In the genomic region with DNA sequence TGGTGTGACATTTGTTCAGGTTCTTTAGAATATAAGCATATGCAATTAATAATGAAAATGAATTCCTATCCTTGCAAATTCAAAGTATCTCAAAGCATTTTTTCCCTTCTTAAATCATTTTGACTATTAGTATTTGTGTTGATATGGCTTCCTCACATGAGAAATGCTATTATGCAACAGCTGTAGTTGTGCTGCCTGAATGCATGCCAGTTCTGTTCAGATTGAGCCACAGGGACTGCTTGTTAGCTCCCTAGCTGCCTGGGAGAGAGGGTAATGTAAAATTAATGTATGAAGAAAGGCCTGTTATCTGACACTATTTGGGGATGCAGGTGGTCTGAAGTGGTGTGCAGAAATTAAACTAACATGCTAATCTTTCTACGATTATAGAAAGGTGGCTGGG, we compare ENCODE assay signal across 13 cellular contexts. TPM values are rescaled to one million over a fixed set of nuclear protein-coding genes. Genes with fewer than 3 reads are reported as not detected.
DNase-seq lines count a peak whose midpoint lies in the region; ATAC-seq and TF ChIP-seq lines count a peak whose summit lies in the region.
"Had no signal": no experiment of that assay in that cellular context is flagged by ENCODE, and none has a peak within 500 bp of the region (broad histone marks: within the 10 kb centered on the region; RNA-seq: fewer than 3 reads in every experiment).

No MANE protein-coding gene starts in this region.

- no peak overlapping the region for H2AK5ac ChIP-seq in IMR-90 (ENCODE audit: low read depth, low read length)

- H3K36me3 ChIP-seq in IMR-90 (ENCODE audit: control insufficient read depth, insufficient read depth, low read length): no peaks in the 10 kb centered on the region
- H3K36me3 ChIP-seq: Peyer's patch had no signal

- H4K20me1 ChIP-seq in IMR-90 (ENCODE audit: insufficient read depth, low read length): no peaks in the 10 kb centered on the region

- dilution Hi-C loops in IMR-90 (cut with HindIII; ENCODE audit: low sequenced_read_pairs, unreplicated experiment): no loop called here

- no peak overlapping the region for H2BK120ac ChIP-seq in IMR-90 (ENCODE audit: low read depth, low read length)

- in situ Hi-C loops in IMR-90 (cut with MboI; ENCODE audit: low sequenced_read_pairs): no loop called here

- no peak overlapping the region for H3K14ac ChIP-seq in IMR-90 (replicated peaks; ENCODE audit: low read depth, low read length)

- H3K9ac ChIP-seq in IMR-90 (ENCODE audit: low read depth, low read length): no peak overlapping the region

- no peak for TF ChIP-seq POLR2A in IMR-90 (IDR thresholded peaks at IDR 0.05; ENCODE audit: low read depth, low read length)

- no peak overlapping the region for H2BK15ac ChIP-seq in IMR-90 (ENCODE audit: low read depth, low read length)

- intact Hi-C loops in IMR-90 (cut with micrococcal nuclease): no loop called here

- H4K8ac ChIP-seq in IMR-90 (ENCODE audit: low read depth in 2 of 2, low read length in 2 of 2): no peak overlapping the region

- peaks cover 13% of the 10 kb centered on the region for H3K4me1 ChIP-seq in IMR-90 (ENCODE audit: control insufficient read depth, insufficient read depth, low read length)

- TF ChIP-seq CTCF in AG04450 (IDR thresholded peaks at IDR 0.05; ENCODE audit: low read depth, low read length) (no peak), IMR-90 (conservative IDR thresholded peaks at IDR 0.05; ENCODE audit: low read depth, low read length) (no peak), GM10248 (IDR thresholded peaks at IDR 0.05; ENCODE audit: control extremely low read depth, extremely low read depth, low read depth, missing control alignments) (no peak)

- BruUV-seq in IMR-90 (replicated peaks; lab: Mats Ljungman, UMichigan): no TSS peak

- H3K9me1 ChIP-seq in IMR-90 (ENCODE audit: insufficient read depth, low read length): no peaks in the 10 kb centered on the region

- H3K56ac ChIP-seq in IMR-90 (ENCODE audit: extremely low read depth, insufficient read depth, low read length): no peak overlapping the region

- H4K5ac ChIP-seq in IMR-90 (ENCODE audit: low read depth, low read length): no peak overlapping the region

- ATAC-seq in IMR-90 (ENCODE audit: low read depth) (peak; percentile 13; the same call in 1 of the 2 replicates), GM18870 (IDR thresholded peaks at IDR 0.05; ENCODE audit: unreplicated experiment) (no peak), HG02571 (IDR thresholded peaks at IDR 0.05; ENCODE audit: unreplicated experiment) (no peak), GM18858 (IDR thresholded peaks at IDR 0.05; ENCODE audit: unreplicated experiment) (no peak)
- ATAC-seq: activated CD4-positive, CD25-positive, alpha-beta regulatory T cell treated with anti-CD3 and anti-CD28 coated beads, Interleukin-2, amount 50 U/mL, for 24 hours; K562; natural killer cell treated with Interleukin-12 subunit alpha and Interleukin-12 subunit beta and Interleukin-15 and Interleukin-18, amount 100 ng/mL, for 72 hours had no signal

- H2BK5ac ChIP-seq in IMR-90 (ENCODE audit: low read depth, low read length, poor library complexity, severe bottlenecking): no peak overlapping the region

- H2BK20ac ChIP-seq in IMR-90 (ENCODE audit: low read depth, low read length): no peak overlapping the region

- no peak overlapping the region for H2AK9ac ChIP-seq in IMR-90 (replicated peaks; ENCODE audit: low read depth, low read length, poor library complexity)

- no peak overlapping the region for H3K23ac ChIP-seq in IMR-90 (ENCODE audit: low read depth, low read length)

- no peak overlapping the region for H3K4ac ChIP-seq in IMR-90 (ENCODE audit: low read depth, low read length)

- H2AFZ ChIP-seq in IMR-90 (replicated peaks; ENCODE audit: low read length, poor library complexity): no peak overlapping the region

- H3K4me2 ChIP-seq in IMR-90 (ENCODE audit: low read depth, low read length): no peak overlapping the region

- POLR2A ChIA-PET in AG04450 (lab: Yijun Ruan, JAX) (no interaction called here), IMR-90 (lab: Charles Lee; ENCODE audit: unreplicated experiment) (no interaction called here), GM10248 (lab: Yijun Ruan, JAX) (no interaction called here)

- H3K79me1 ChIP-seq in IMR-90 (ENCODE audit: low read depth in 1 of 2, low read length in 2 of 2): no peaks in the 10 kb centered on the region

- TF ChIP-seq RAD21 in IMR-90 (IDR thresholded peaks at IDR 0.05; ENCODE audit: low read length): no peak

- H3K27ac ChIP-seq in AG04450 (ENCODE audit: low read depth, low read length): no peak overlapping the region
- H3K27ac ChIP-seq in IMR-90 (ENCODE audit: insufficient read depth, low read length): no peak overlapping the region

- WGBS in IMR-90 (ENCODE audit: extremely low coverage in 2 of 2, insufficient read length in 1 of 2), 2 experiments: no CpG with 5 or more reads among the region's 1 CpG

- no peak overlapping the region for H4K91ac ChIP-seq in IMR-90 (ENCODE audit: insufficient read depth, low read depth, low read length)

- no peak overlapping the region for H3K18ac ChIP-seq in IMR-90 (ENCODE audit: low read depth, low read length)

- H3K9me3 ChIP-seq in AG04450 (ENCODE audit: control insufficient read depth, insufficient read depth, low read length) (no peaks in the 10 kb centered on the region), IMR-90 (ENCODE audit: control insufficient read depth, insufficient read depth, low read length) (no peaks in the 10 kb centered on the region)
- H3K9me3 ChIP-seq: Peyer's patch had no signal

- H3K27me3 ChIP-seq in AG04450 (ENCODE audit: control insufficient read depth, insufficient read depth, low read length) (no peaks in the 10 kb centered on the region), IMR-90 (ENCODE audit: control insufficient read depth, insufficient read depth, low read length) (no peaks in the 10 kb centered on the region)
- H3K27me3 ChIP-seq: Peyer's patch had no signal

- DNase-seq in AG04450 (ENCODE audit: low read depth, low spot score) (peak; percentile 26), IMR-90 (peak; percentile 69), dedifferentiated amniotic fluid mesenchymal stem cell (ENCODE audit: extremely low spot score) (peak; percentile 70), mucosa of gallbladder (ENCODE audit: low spot score) (peak; percentile 25), GM10248 (ENCODE audit: extremely low spot score) (no peak)
- DNase-seq: CD4-positive, alpha-beta T cell had no signal

- no peak overlapping the region for H3K4me3 ChIP-seq in AG04450 (ENCODE audit: low read depth, low read length)
- H3K4me3 ChIP-seq in IMR-90 (ENCODE audit: insufficient read depth, low read depth, low read length): no peak overlapping the region
- H3K4me3 ChIP-seq: K562, Peyer's patch had no signal

- CTCF ChIA-PET in AG04450 (lab: Charles Lee) (no interaction called here), IMR-90 (lab: Yijun Ruan, JAX) (no interaction called here), GM10248 (lab: Yijun Ruan, JAX) (no interaction called here)

TF ChIP-seq in IMR-90, 13 proteins besides CTCF, POLR2A, EP300 and RAD21:
- TF ChIP-seq CEBPB (IDR thresholded peaks at IDR 0.05; ENCODE audit: low read depth, low read length): peak; percentile 87
- no peak for TF ChIP-seq RCOR1 (IDR thresholded peaks at IDR 0.05; ENCODE audit: insufficient replicate concordance, low read length)

RNA-seq across cellular contexts. Expression of a gene that starts 45.5 kb away (rescaled TPM):
- 3.5 and 4.4 TPM in 2 replicates for polyA plus RNA-seq in AG04450 (2011; rRNA removed)
- 6.6 and 6.8 TPM in 2 replicates for polyA minus RNA-seq in AG04450 (2011; rRNA and poly(A)+ RNA removed)
- total RNA-seq in IMR-90 (2012; rRNA removed): 5.6 and 5.9 TPM in 2 replicates
- polyA plus RNA-seq in IMR-90 (2012; rRNA removed): 2.5 and 2.9 TPM in 2 replicates
- polyA plus RNA-seq in IMR-90 (2012; cell fraction: cytosol; rRNA removed): 1.0 TPM in 2 replicates
- 1.2 and 3.7 TPM in 2 replicates for polyA plus RNA-seq in IMR-90 (2012; cell fraction: nucleus; rRNA removed; ENCODE audit: low replicate concordance)
- total RNA-seq in mucosa of gallbladder: 3.8 TPM
- polyA plus RNA-seq: K562 had no signal
